ENCODE assay signal across 1 cellular context in genomic region chr3:106877632-106878031, GRCh38.
TF ChIP-seq lines count a peak whose summit lies in the region.

No MANE protein-coding gene starts in this region.

TF ChIP-seq in WTC11, 78 proteins besides CTCF, POLR2A, EP300 and RAD21 (continued from another document):
- no peak for TF ChIP-seq STAT6 (CRISPR knock-in tag; conservative IDR thresholded peaks at IDR 0.05; ENCODE audit: low read depth)
- no peak for TF ChIP-seq MYBL2 (CRISPR knock-in tag; IDR thresholded peaks at IDR 0.05)
- no peak for TF ChIP-seq NR3C1 (CRISPR knock-in tag; conservative IDR thresholded peaks at IDR 0.05; ENCODE audit: low read depth)
- TF ChIP-seq FOXK1 (CRISPR knock-in tag; IDR thresholded peaks at IDR 0.05) = no peak
